ENCODE assay signal across 8 cellular contexts in the genomic region with DNA sequence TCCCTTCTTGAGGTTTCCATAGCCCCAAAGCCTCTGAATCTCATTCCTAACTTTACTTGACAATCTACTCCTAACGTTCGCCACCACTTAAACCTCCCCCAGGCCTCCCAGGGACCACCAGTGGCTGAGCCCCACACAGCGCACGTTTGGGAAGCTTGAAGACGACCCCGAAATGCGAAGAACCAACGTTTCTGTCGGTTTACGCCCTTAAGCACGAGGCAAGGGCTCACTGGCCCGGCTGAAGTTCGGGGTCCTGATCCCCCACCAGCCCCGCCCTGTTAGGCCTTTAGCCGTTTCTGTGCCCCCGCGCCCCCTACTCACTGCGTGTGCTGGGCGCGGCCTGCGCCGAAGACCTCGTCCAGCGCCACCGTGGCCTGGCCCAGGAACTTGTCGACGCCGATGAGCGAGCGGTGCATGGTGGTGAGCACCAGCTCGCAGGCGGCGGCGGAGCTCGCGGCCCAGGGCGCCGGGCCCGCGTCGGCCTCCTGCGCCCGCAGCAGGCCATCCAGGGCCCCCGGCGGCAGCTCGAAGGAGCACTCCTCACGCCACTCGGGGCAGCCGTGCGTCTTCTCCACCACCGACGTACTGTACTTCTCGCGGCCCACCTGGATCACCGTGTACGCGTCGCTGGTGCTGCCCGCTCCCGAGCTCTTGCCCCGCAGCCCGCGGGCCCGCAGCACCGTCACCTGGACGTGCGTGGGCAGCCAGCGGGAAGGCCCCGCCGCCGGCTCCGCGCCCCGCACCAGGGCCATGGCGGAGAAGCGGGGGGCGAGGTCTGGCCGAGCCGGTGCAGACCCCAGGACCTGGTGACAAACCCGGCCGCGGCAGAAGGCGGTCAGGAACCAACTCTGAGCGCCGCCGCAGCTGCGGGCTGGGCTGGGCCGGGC. TPM values are rescaled to one million over a fixed set of nuclear protein-coding genes. Genes with fewer than 3 reads are reported as not detected.
DNase-seq lines count a peak whose midpoint lies in the region; ATAC-seq and TF ChIP-seq lines count a peak whose summit lies in the region.

No MANE protein-coding gene starts in this region.

- intact Hi-C loops in Right ventricle myocardium superior (cut with DNase I), result no loop called here

- no peak for TF ChIP-seq CTCF in parathyroid adenoma (IDR thresholded peaks at IDR 0.05)

- H3K36me3 ChIP-seq in parathyroid adenoma (ENCODE audit: control insufficient read depth, insufficient read depth, low read length), result no peaks in the 10 kb centered on the region

- H2AFZ ChIP-seq in parathyroid adenoma, result peak overlapping the region; percentile 65

- peak overlapping the region; percentile 97 for H3K9ac ChIP-seq in parathyroid adenoma

- DNase-seq in EH (ENCODE audit: low read depth) (peak; percentile 54), LoVo (ENCODE audit: low spot score) (peak; percentile 35), Right ventricle myocardium superior (peak; percentile 54)
- DNase-seq in activated naive CD4-positive, alpha-beta T cell treated with Interleukin-2 at 50 U/mL for 16 hours, result peak; percentile 30

- H3K4me2 ChIP-seq in parathyroid adenoma (ENCODE audit: low read length), result peak overlapping the region; percentile 86

- no peaks in the 10 kb centered on the region for H3K9me3 ChIP-seq in parathyroid adenoma (ENCODE audit: control insufficient read depth, low read length)

- H3K27ac ChIP-seq in parathyroid adenoma, result peak overlapping the region; percentile 91

- H3K27me3 ChIP-seq in parathyroid adenoma (ENCODE audit: control insufficient read depth, insufficient read depth, low read length), result no peaks in the 10 kb centered on the region

- ATAC-seq in GM21619 (IDR thresholded peaks at IDR 0.05; ENCODE audit: unreplicated experiment), result peak; percentile 16
- peak; percentile 54 for ATAC-seq in Right ventricle myocardium superior (ENCODE audit: poor library complexity)
- no peak for ATAC-seq in GM18873 (IDR thresholded peaks at IDR 0.05; ENCODE audit: low FRiP score, unreplicated experiment)
- ATAC-seq in GM18520 (IDR thresholded peaks at IDR 0.05; ENCODE audit: unreplicated experiment), result no peak

- H3K4me1 ChIP-seq in parathyroid adenoma, result peaks cover 30% of the 10 kb centered on the region

- H3K4me3 ChIP-seq in parathyroid adenoma (ENCODE audit: low read depth, low read length), result peak overlapping the region; percentile 81

- peaks cover 39% of the 10 kb centered on the region for H3K79me2 ChIP-seq in parathyroid adenoma

RNA-seq across cellular contexts. Expression of gene RAB11FIP5, which starts 0.5 kb away (rescaled TPM):
- 17.9 TPM for total RNA-seq in Right ventricle myocardium superior

RNA-seq across cellular contexts. Expression of gene SFXN5, which starts 40.8 kb away (rescaled TPM):
- 9.7 TPM for total RNA-seq in Right ventricle myocardium superior

Comparison
In these comparisons a context has a peak if more than half of its experiments do, and no peak if none do; other contexts are left out.
1. ATAC-seq: peak in GM21619 (single experiment) and Right ventricle myocardium superior (single experiment); none in GM18873 (single experiment) and GM18520 (single experiment).
2. Peak in every context shown above with its lines, with median percentiles within 50 percentile points of each other: DNase-seq.